ENCODE assay signal across 1 cellular context in genomic region chr19:45423589-45424190, GRCh38.
A peak's percentile ranks its signal among the peaks of the same experiment; 100 is the strongest.
TF ChIP-seq lines count a peak whose summit lies in the region.

Gene ERCC1 (minus strand): TSS chr19:45423917. CDS start chr19:45423374, 543 bp downstream.

TF ChIP-seq in GM12878, 131 proteins besides CTCF, POLR2A, EP300 and RAD21 (continued from another document and continues in another):
- TF ChIP-seq MLLT1 (IDR thresholded peaks at IDR 0.05): 0 out of 2 replicates have a peak, but pooled peaks have one; percentile 47
- TF ChIP-seq NBN (IDR thresholded peaks at IDR 0.05): peak; percentile 84
- peak; percentile 90 for TF ChIP-seq SMAD5 (IDR thresholded peaks at IDR 0.05; ENCODE audit: low read depth)
- no peak for TF ChIP-seq CBX5 (IDR thresholded peaks at IDR 0.05; ENCODE audit: low read depth)
- peak; percentile 57; the same call in 1 of the 2 replicates for TF ChIP-seq ZNF24 (IDR thresholded peaks at IDR 0.05)
- no peak for TF ChIP-seq ZBTB33 (IDR thresholded peaks at IDR 0.05)
- no peak for TF ChIP-seq FOXK2 (IDR thresholded peaks at IDR 0.05)
- TF ChIP-seq TARDBP (IDR thresholded peaks at IDR 0.05; ENCODE audit: borderline replicate concordance): peak; percentile 83; the same call in 1 of the 2 replicates
- TF ChIP-seq CEBPB (IDR thresholded peaks at IDR 0.05; ENCODE audit: borderline replicate concordance in 1 of 2, low read depth in 2 of 2, low read length in 2 of 2): no peak
- TF ChIP-seq MYB (IDR thresholded peaks at IDR 0.05; ENCODE audit: borderline replicate concordance, low read depth, low read length): no peak
- TF ChIP-seq PAX5 (IDR thresholded peaks at IDR 0.05; ENCODE audit: borderline replicate concordance, low read depth, low read length): peak; percentile 13; the same call in 1 of the 2 replicates
- TF ChIP-seq HCFC1 (IDR thresholded peaks at IDR 0.05; ENCODE audit: low read length): peak; percentile 69
- peak; percentile 36; the same call in 1 of the 2 replicates for TF ChIP-seq RUNX3 (IDR thresholded peaks at IDR 0.05; ENCODE audit: low read length)
- TF ChIP-seq MTA2 (IDR thresholded peaks at IDR 0.05; ENCODE audit: low read depth): no peak
- 0 out of 2 replicates have a peak, but pooled peaks have one; percentile 33 for TF ChIP-seq SMARCA5 (IDR thresholded peaks at IDR 0.05)
- no peak for TF ChIP-seq KDM1A (IDR thresholded peaks at IDR 0.05; ENCODE audit: borderline replicate concordance)
- TF ChIP-seq SKIL (IDR thresholded peaks at IDR 0.05; ENCODE audit: low read depth, poor library complexity, severe bottlenecking): no peak
- peak; percentile 80 for TF ChIP-seq POU2F2 (IDR thresholded peaks at IDR 0.05; ENCODE audit: borderline replicate concordance, low read depth, low read length)
- TF ChIP-seq ZBTB11 (CRISPR knock-in tag; IDR thresholded peaks at IDR 0.05): no peak
- no peak for TF ChIP-seq SMAD1 (IDR thresholded peaks at IDR 0.05; ENCODE audit: low read depth, partially characterized antibody)
- TF ChIP-seq GATAD2B (conservative IDR thresholded peaks at IDR 0.05; ENCODE audit: low read depth): no peak; the same call in 1 of the 2 replicates
- no peak; the same call in 1 of the 2 replicates for TF ChIP-seq STAT1 (conservative IDR thresholded peaks at IDR 0.05)
- TF ChIP-seq ZNF384 (IDR thresholded peaks at IDR 0.05; ENCODE audit: borderline replicate concordance, low read depth, low read length): no peak
- no peak for TF ChIP-seq IRF5 (IDR thresholded peaks at IDR 0.05; ENCODE audit: borderline replicate concordance)
- no peak for TF ChIP-seq ZNF622 (IDR thresholded peaks at IDR 0.05)
- peak; percentile 77 for TF ChIP-seq POLR2AphosphoS5 (IDR thresholded peaks at IDR 0.05; ENCODE audit: low read length)
- TF ChIP-seq IKZF1 (conservative IDR thresholded peaks at IDR 0.05): peak; percentile 83; the same call in 1 of the 2 replicates
- peak; percentile 36 to 80; a peak in 3 of 4 replicates for TF ChIP-seq BHLHE40 (IDR thresholded peaks at IDR 0.05; ENCODE audit: borderline replicate concordance in 1 of 2, low read depth in 2 of 2, low read length in 1 of 2)
- no peak for TF ChIP-seq BCLAF1 (IDR thresholded peaks at IDR 0.05)
- TF ChIP-seq SIX5 (IDR thresholded peaks at IDR 0.05; ENCODE audit: low read depth, low read length, severe bottlenecking): peak; percentile 34
- no peak for TF ChIP-seq CBX3 (IDR thresholded peaks at IDR 0.05; ENCODE audit: borderline replicate concordance, low read depth)
- no peak; the same call in 1 of the 2 replicates for TF ChIP-seq HDGF (IDR thresholded peaks at IDR 0.05)
- no peak for TF ChIP-seq REST (IDR thresholded peaks at IDR 0.05; ENCODE audit: low read depth, low read length)
- no peak for TF ChIP-seq CHD4 (IDR thresholded peaks at IDR 0.05)
- peak; percentile 75; the same call in 1 of the 2 replicates for TF ChIP-seq MAX (IDR thresholded peaks at IDR 0.05; ENCODE audit: low read depth, low read length)
- no peak for TF ChIP-seq ZBTB4 (CRISPR knock-in tag; IDR thresholded peaks at IDR 0.05)
- TF ChIP-seq ATF7 (IDR thresholded peaks at IDR 0.05; ENCODE audit: low read depth): no peak; the same call in 1 of the 2 replicates
- TF ChIP-seq ZBED1 (IDR thresholded peaks at IDR 0.05; ENCODE audit: borderline replicate concordance): no peak
- 0 out of 2 replicates have a peak, but pooled peaks have one; percentile 10 for TF ChIP-seq YY1 (IDR thresholded peaks at IDR 0.05; ENCODE audit: low read depth, low read length)
